Comparison of ENCODE assay signal across 25 cellular contexts in the genomic region with DNA sequence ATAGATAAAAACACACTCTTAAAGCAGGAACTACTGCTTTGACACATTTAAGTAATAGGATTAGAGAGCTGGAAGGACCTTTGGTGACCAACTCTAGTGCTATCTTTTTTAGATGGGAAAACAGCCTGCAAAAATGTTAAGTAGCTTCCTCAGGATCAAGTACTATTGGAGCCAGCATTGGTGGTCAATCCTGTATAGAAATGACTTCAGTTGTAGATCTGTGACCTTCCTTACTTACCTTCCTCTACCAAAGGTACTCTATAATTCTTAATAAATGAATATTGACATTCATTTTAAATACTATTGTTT. TPM values are rescaled to one million over a fixed set of nuclear protein-coding genes. Genes with fewer than 3 reads are reported as not detected.
"Had no signal": no experiment of that assay in that cellular context is flagged by ENCODE, and none has a peak within 500 bp of the region (broad histone marks: within the 10 kb centered on the region; RNA-seq: fewer than 3 reads in every experiment).

No MANE protein-coding gene starts in this region.

- H3K9me3 Mint-ChIP-seq: dendritic cell treated with granulocyte-macrophage colony-stimulating factor and Interleukin-4, amounts not matched to agents 40 ng/mL and 50 ng/mL, for 4 days; effector memory CD8-positive, alpha-beta T cell; immature natural killer cell; naive thymus-derived CD4-positive, alpha-beta T cell; natural killer cell had no signal

- H3K27me3 ChIP-seq: colonic mucosa, esophagus muscularis mucosa, foreskin keratinocyte, gastroesophageal sphincter, heart left ventricle, hepatocyte had no signal

- H3K4me2 ChIP-seq: hepatocyte had no signal

- H3K27ac Mint-ChIP-seq: dendritic cell treated with granulocyte-macrophage colony-stimulating factor and Interleukin-4, amounts not matched to agents 40 ng/mL and 50 ng/mL, for 4 days; effector memory CD8-positive, alpha-beta T cell; immature natural killer cell; naive thymus-derived CD4-positive, alpha-beta T cell; natural killer cell had no signal

- H3K27ac ChIP-seq: colonic mucosa, esophagus muscularis mucosa, foreskin keratinocyte, gastroesophageal sphincter, heart left ventricle, hepatocyte, lower lobe of right lung had no signal

- H3K4me3 Mint-ChIP-seq: dendritic cell treated with granulocyte-macrophage colony-stimulating factor and Interleukin-4, amounts not matched to agents 40 ng/mL and 50 ng/mL, for 4 days; effector memory CD8-positive, alpha-beta T cell; immature natural killer cell; naive thymus-derived CD4-positive, alpha-beta T cell; natural killer cell had no signal

- H3K4me3 ChIP-seq: colonic mucosa, esophagus muscularis mucosa, gastroesophageal sphincter, heart left ventricle, hepatocyte, lower lobe of right lung had no signal

- H2AFZ ChIP-seq: hepatocyte had no signal

- H3K27me3 Mint-ChIP-seq: dendritic cell treated with granulocyte-macrophage colony-stimulating factor and Interleukin-4, amounts not matched to agents 40 ng/mL and 50 ng/mL, for 4 days; effector memory CD8-positive, alpha-beta T cell; naive thymus-derived CD4-positive, alpha-beta T cell had no signal

- H3K36me3 Mint-ChIP-seq: immature natural killer cell, natural killer cell had no signal

- H3K36me3 ChIP-seq: colonic mucosa, esophagus muscularis mucosa, gastroesophageal sphincter, heart left ventricle, lower lobe of right lung had no signal

- ATAC-seq: effector memory CD8-positive, alpha-beta T cell; foreskin keratinocyte; gastroesophageal sphincter; heart left ventricle; left colon; left lobe of liver; left ventricle myocardium superior; lower lobe of right lung; naive thymus-derived CD4-positive, alpha-beta T cell; natural killer cell had no signal

- H3K79me2 ChIP-seq: hepatocyte had no signal

- DNase-seq: colonic mucosa; cortex of kidney; effector CD8-positive, alpha-beta T cell; effector memory CD8-positive, alpha-beta T cell; foreskin keratinocyte; heart left ventricle; hypothalamus; immature natural killer cell; islet precursor cell; kidney; kidney glomerular epithelial cell; left colon; left ventricle myocardium superior; lower lobe of right lung; mesenchymal stem cell; midbrain; naive thymus-derived CD4-positive, alpha-beta T cell; natural killer cell had no signal

- H3K4me1 ChIP-seq: colonic mucosa, esophagus muscularis mucosa, foreskin keratinocyte, gastroesophageal sphincter, heart left ventricle, lower lobe of right lung had no signal

- H3K9me3 ChIP-seq: colonic mucosa, esophagus muscularis mucosa, gastroesophageal sphincter, heart left ventricle, lower lobe of right lung had no signal

RNA-seq across cellular contexts. Expression of gene KCNQ5, which starts 18.7 kb away (rescaled TPM):
- total RNA-seq: left lobe of liver, left ventricle myocardium superior, lung microvascular endothelial cell had no signal
- polyA plus RNA-seq: endothelial cell of umbilical vein had no signal
